In the genomic region with DNA sequence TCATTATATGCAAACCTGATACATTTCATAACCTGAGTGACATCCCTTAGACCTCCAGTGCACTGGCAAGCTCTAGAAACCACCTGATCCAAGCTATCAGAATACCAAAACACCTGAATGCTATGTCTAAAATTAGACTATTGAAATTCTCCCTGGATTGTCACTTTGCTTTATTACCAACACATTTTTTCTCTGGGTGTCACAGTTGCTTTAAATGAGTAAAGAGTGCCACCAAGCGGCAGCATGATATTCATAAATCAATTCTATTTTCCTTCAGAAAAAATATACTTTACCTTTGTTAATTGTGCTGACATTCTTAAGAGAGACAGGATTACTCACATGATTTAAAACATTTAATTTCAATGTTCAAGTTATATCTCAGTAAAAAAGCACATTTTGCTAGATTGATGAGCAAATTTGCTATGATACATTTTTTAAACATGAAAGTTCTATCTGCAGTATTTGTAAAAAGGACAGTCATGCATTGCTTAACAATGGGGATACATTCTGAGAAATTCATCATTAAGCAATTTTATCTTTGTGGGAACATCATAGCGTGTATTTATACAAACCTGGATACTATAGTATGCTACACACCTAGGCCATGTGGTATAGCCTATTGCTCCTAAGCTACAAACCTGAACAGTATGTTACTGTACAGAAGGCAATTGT, we compare ENCODE assay signal across 8 cellular contexts.
DNase-seq lines count a peak whose midpoint lies in the region; ATAC-seq and TF ChIP-seq lines count a peak whose summit lies in the region.

No MANE protein-coding gene starts in this region.

- H3K9me3 ChIP-seq in psoas muscle: no peaks in the 10 kb centered on the region

- H3K27ac ChIP-seq in psoas muscle: no peak overlapping the region

- no peaks in the 10 kb centered on the region for H3K9me3 Mint-ChIP-seq in activated CD4-positive, alpha-beta memory T cell treated with anti-CD3 and anti-CD28 coated beads, Interleukin-2, amount 10 ng/mL, durations not matched to agents 7 days and 5 days

- peaks cover 15% of the 10 kb centered on the region for H3K4me1 Mint-ChIP-seq in activated CD4-positive, alpha-beta memory T cell treated with anti-CD3 and anti-CD28 coated beads, Interleukin-2, amount 10 ng/mL, durations not matched to agents 7 days and 5 days

- H3K27ac Mint-ChIP-seq in activated CD4-positive, alpha-beta memory T cell treated with anti-CD3 and anti-CD28 coated beads, Interleukin-2, amount 10 ng/mL, durations not matched to agents 7 days and 5 days: no peak overlapping the region

- POLR2A ChIA-PET in activated CD4-positive, alpha-beta memory T cell treated with anti-CD3 and anti-CD28 coated beads, Interleukin-2, amount 10 ng/mL, durations not matched to agents 7 days and 5 days (lab: Charles Lee): interaction anchor here (0.9 to 2.2 kb wide), 4 partner anchors 241 to 344 kb away, joined by 3 to 16 read pairs (median 4); a partner anchor contains a TSS

- CTCF ChIA-PET in activated CD4-positive, alpha-beta memory T cell treated with anti-CD3 and anti-CD28 coated beads, Interleukin-2, amount 10 ng/mL, durations not matched to agents 7 days and 5 days (lab: Charles Lee): interaction anchor here (1.0 to 4.6 kb wide), 4 partner anchors 23 to 748 kb away, joined by 3 to 38 read pairs (median 4); no protein-coding TSS in a partner anchor

- peak; percentile 69 for DNase-seq in DMS153 treated with DMSO at 0.1 percent for 48 hours (lab: John Stamatoyannopoulos, UW; ENCODE audit: unreplicated experiment)
- DNase-seq in H7: peak; percentile 8
- DNase-seq in NCI-H2227 (lab: John Stamatoyannopoulos, UW; ENCODE audit: unreplicated experiment): peak; percentile 79
- DNase-seq in activated CD4-positive, alpha-beta memory T cell treated with anti-CD3 and anti-CD28 coated beads, Interleukin-2, amount 10 ng/mL, durations not matched to agents 7 days and 5 days: peak; percentile 44
- DNase-seq in fibroblast of pulmonary artery (ENCODE audit: low read depth): peak; percentile 63
- no peak for DNase-seq in psoas muscle

- intact Hi-C loops in psoas muscle (cut with DNase I): no loop called here

- peaks cover 5% of the 10 kb centered on the region for H3K4me1 ChIP-seq in psoas muscle

- H3K36me3 ChIP-seq in H7 (replicated peaks; ENCODE audit: control insufficient read depth, insufficient read depth, low read length): no peaks in the 10 kb centered on the region
- no peaks in the 10 kb centered on the region for H3K36me3 ChIP-seq in psoas muscle (ENCODE audit: insufficient read depth in 1 of 2, low read depth in 1 of 2)

- 10 to 22% (median 13%) methylated on average over 2 of the region's 2 CpGs for WGBS in psoas muscle, 3 donors

- H3K27me3 ChIP-seq in H7 (ENCODE audit: control insufficient read depth, insufficient read depth, low read length) (no peaks in the 10 kb centered on the region), psoas muscle (ENCODE audit: insufficient read depth in 3 of 3, low read length in 2 of 3) (no peaks in the 10 kb centered on the region)

- no peaks in the 10 kb centered on the region for H3K36me3 Mint-ChIP-seq in activated CD4-positive, alpha-beta memory T cell treated with anti-CD3 and anti-CD28 coated beads, Interleukin-2, amount 10 ng/mL, durations not matched to agents 7 days and 5 days (ENCODE audit: low read depth)

- no peaks in the 10 kb centered on the region for H3K27me3 Mint-ChIP-seq in activated CD4-positive, alpha-beta memory T cell treated with anti-CD3 and anti-CD28 coated beads, Interleukin-2, amount 10 ng/mL, durations not matched to agents 7 days and 5 days

- ATAC-seq in psoas muscle: peak in 3 of 4 donors; percentile 63 to 76 (median 72)
- no peak for ATAC-seq in HG03025 (IDR thresholded peaks at IDR 0.05; ENCODE audit: low FRiP score, unreplicated experiment)
- ATAC-seq in GM21526 (IDR thresholded peaks at IDR 0.05; ENCODE audit: low FRiP score, unreplicated experiment): no peak

- peak; percentile 58 for TF ChIP-seq CTCF in fibroblast of pulmonary artery (IDR thresholded peaks at IDR 0.05; ENCODE audit: low read length, missing control alignments)
- peak; percentile 60 for TF ChIP-seq CTCF in psoas muscle (IDR thresholded peaks at IDR 0.05)

- H3K4me3 ChIP-seq in H7 (ENCODE audit: insufficient read depth, low read depth, low read length) (no peak overlapping the region), fibroblast of pulmonary artery (replicated peaks; ENCODE audit: low read depth, low read length) (no peak overlapping the region), psoas muscle (no peak overlapping the region)

- H3K4me3 Mint-ChIP-seq in activated CD4-positive, alpha-beta memory T cell treated with anti-CD3 and anti-CD28 coated beads, Interleukin-2, amount 10 ng/mL, durations not matched to agents 7 days and 5 days: no peak overlapping the region

Comparison
In these comparisons a context has a peak if more than half of its experiments do, and no peak if none do; other contexts are left out.
1. DNase-seq: peak in DMS153 treated with DMSO at 0.1 percent for 48 hours (single experiment), H7 (single experiment), NCI-H2227 (single experiment), activated CD4-positive, alpha-beta memory T cell treated with anti-CD3 and anti-CD28 coated beads, Interleukin-2, amount 10 ng/mL, durations not matched to agents 7 days and 5 days (single experiment) and fibroblast of pulmonary artery (single experiment); none in psoas muscle (0 of 2).
2. ATAC-seq: peak in psoas muscle (3 of 4); none in HG03025 (single experiment) and GM21526 (single experiment).